ENCODE assay signal across 23 cellular contexts in genomic region chr17:50406578-50406977, GRCh38.
"Had no signal": no experiment of that assay in that cellular context is flagged by ENCODE, and none has a peak within 500 bp of the region (broad histone marks: within the 10 kb centered on the region; RNA-seq: fewer than 3 reads in every experiment).

No MANE protein-coding gene starts in this region.

- H3K9me3 ChIP-seq: esophagus squamous epithelium had no signal

- H3K36me3 ChIP-seq: brain microvascular endothelial cell, esophagus squamous epithelium had no signal

- H3K27ac ChIP-seq: brain microvascular endothelial cell, epithelial cell of prostate, esophagus squamous epithelium had no signal

- DNase-seq: activated CD4-positive, alpha-beta memory T cell treated with anti-CD3 and anti-CD28 coated beads for 36 hours; activated CD4-positive, alpha-beta T cell treated with anti-CD3 and anti-CD28 coated beads for 36 hours; activated CD4-positive, alpha-beta T cell treated with anti-CD3 and anti-CD28 coated beads, Interleukin-2, amount 10 ng/mL, durations not matched to agents 24 days and 14 days; activated CD4-positive, CD25-positive, alpha-beta regulatory T cell; activated CD4-positive, CD25-positive, alpha-beta regulatory T cell treated with anti-CD3 and anti-CD28 coated beads, Interleukin-2, amount 50 U/mL, for 72 hours; activated CD8-positive, alpha-beta memory T cell treated with anti-CD3 and anti-CD28 coated beads, Interleukin-2, amount 10 ng/mL, durations not matched to agents 7 days and 5 days; activated CD8-positive, alpha-beta memory T cell treated with anti-CD3 and anti-CD28 coated beads, Interleukin-2, amount 50 U/mL, for 4 hours; activated CD8-positive, alpha-beta T cell treated with anti-CD3 and anti-CD28 coated beads, Interleukin-2, amount 10 ng/mL, durations not matched to agents 7 days and 5 days; activated gamma-delta T cell; activated naive CD4-positive, alpha-beta T cell; activated naive CD4-positive, alpha-beta T cell treated with anti-CD3 and anti-CD28 coated beads, Interleukin-2, amount 50 U/mL, for 16 hours; activated T-cell treated with anti-CD3 and anti-CD28 coated beads, Interleukin-2, amount 50 U/mL, for 1 hour; activated T-cell treated with anti-CD3 and anti-CD28 coated beads, Interleukin-2, amount 50 U/mL, for 72 hours; amniotic stem cell; brain microvascular endothelial cell; caudate nucleus; cortex of kidney; dermis blood vessel endothelial cell; effector CD4-positive, alpha-beta T cell; effector memory CD8-positive, alpha-beta T cell; esophagus squamous epithelium; T-helper 2 cell had no signal

- H3K4me3 ChIP-seq: esophagus squamous epithelium had no signal

- H3K4me1 ChIP-seq: esophagus squamous epithelium had no signal
